Comparison of ENCODE assay signal across 22 cellular contexts in the genomic region with DNA sequence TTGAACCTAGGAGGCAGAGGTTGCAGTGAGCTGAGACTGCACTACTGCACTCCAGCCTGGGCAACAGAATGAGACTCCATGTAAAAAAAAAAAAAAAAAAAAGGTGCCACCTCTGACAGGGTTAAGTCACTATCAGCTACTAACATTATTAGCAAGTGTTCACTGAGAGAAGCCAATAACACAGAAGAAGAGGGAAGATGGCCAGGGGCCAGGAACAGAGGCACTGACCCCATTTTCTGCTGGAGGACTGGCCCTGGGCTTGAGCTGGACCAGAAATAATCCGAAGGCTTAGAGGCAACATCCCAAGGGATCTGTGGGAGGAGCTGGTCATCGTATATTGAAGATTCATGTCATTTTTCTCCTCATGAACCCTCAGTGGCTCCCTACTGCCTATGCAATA. TPM values are rescaled to one million over a fixed set of nuclear protein-coding genes. Genes with fewer than 3 reads are reported as not detected.
DNase-seq lines count a peak whose midpoint lies in the region; ATAC-seq and TF ChIP-seq lines count a peak whose summit lies in the region.
"Had no signal": no experiment of that assay in that cellular context is flagged by ENCODE, and none has a peak within 500 bp of the region (broad histone marks: within the 10 kb centered on the region; RNA-seq: fewer than 3 reads in every experiment).

No MANE protein-coding gene starts in this region.

- WGBS in right cardiac atrium = 23% methylated on average over 2 of the region's 2 CpGs
- 79 to 84% methylated on average over 2 of the region's 2 CpGs for WGBS in thyroid gland, 2 donors

- no peaks in the 10 kb centered on the region for H3K27me3 ChIP-seq in right cardiac atrium (ENCODE audit: control insufficient read depth, insufficient read depth)
- no peaks in the 10 kb centered on the region for H3K27me3 ChIP-seq in thyroid gland

- H3K9me3 ChIP-seq in right cardiac atrium (ENCODE audit: control insufficient read depth, low read length) = no peaks in the 10 kb centered on the region
- no peaks in the 10 kb centered on the region for H3K9me3 ChIP-seq in thyroid gland
- H3K9me3 ChIP-seq: A549 had no signal

- H3K27ac ChIP-seq in right cardiac atrium (ENCODE audit: low read length) (no peak overlapping the region), thyroid gland (no peak overlapping the region)
- H3K27ac ChIP-seq: 22Rv1, A549, GM23248 had no signal

- no peak for TF ChIP-seq CTCF in thyroid gland (IDR thresholded peaks at IDR 0.05)

- H3K4me3 ChIP-seq in right cardiac atrium (ENCODE audit: low read length) = no peak overlapping the region
- no peak overlapping the region for H3K4me3 ChIP-seq in thyroid gland (replicated peaks in 1 of 3)
- H3K4me3 ChIP-seq: A549, GM12878, GM23248 had no signal

- no peak for TF ChIP-seq POLR2A in thyroid gland (IDR thresholded peaks at IDR 0.05)

- H3K36me3 ChIP-seq in thyroid gland = no peaks in the 10 kb centered on the region

- intact Hi-C loops in Right ventricle myocardium inferior (cut with DNase I) (no loop called here), cardiac septum (cut with DNase I) (no loop called here), left cardiac atrium (cut with DNase I) (no loop called here), right cardiac atrium (cut with DNase I) (no loop called here), thyroid gland (cut with DNase I) (no loop called here)

- in situ Hi-C loops in ACHN (cut with HindIII; ENCODE audit: low pct_ligation_motif_present, low pct_unique_long_range_greater_than_20kb, low sequenced_read_pairs) = no loop called here

- ATAC-seq in Right ventricle myocardium inferior = peak; percentile 70
- peak; percentile 21 to 78 for ATAC-seq in left cardiac atrium
- ATAC-seq in right cardiac atrium = peak; percentile 52 to 72
- ATAC-seq: A549, GM12878 had no signal

- DNase-seq in Right ventricle myocardium inferior (ENCODE audit: missing footprints) = no peak
- DNase-seq in cardiac septum (ENCODE audit: low spot score) = no peak
- DNase-seq in cerebellar cortex (ENCODE audit: low spot score) = peak; percentile 7
- DNase-seq in left cardiac atrium = peak; percentile 50
- DNase-seq in right cardiac atrium = peak; percentile 38 to 84 (median 66)
- DNase-seq in thyroid gland = no peak
- no peak for DNase-seq in ACHN
- no peak for DNase-seq in activated CD8-positive, alpha-beta memory T cell treated with anti-CD3 and anti-CD28 coated beads, Interleukin-2, amount 50 U/mL, for 4 hours
- DNase-seq: C1 segment of cervical spinal cord; CD4-positive, alpha-beta memory T cell; COR-L47; DMS153; DND-41; GDM1; GM23248; H7; HCEC 1CT had no signal

- H3K4me1 ChIP-seq in right cardiac atrium (ENCODE audit: control insufficient read depth, insufficient read depth, low read length) (peaks cover 7% of the 10 kb centered on the region), thyroid gland (no peaks in the 10 kb centered on the region)

RNA-seq across cellular contexts. Expression of gene SLC5A1, which starts 5.0 kb away (rescaled TPM):
- total RNA-seq in Right ventricle myocardium inferior (213 TPM), cardiac septum (28.4 TPM), left cardiac atrium (10 to 100 TPM; 60.5 to 81.5 TPM), right cardiac atrium (10 to 100 TPM; 52.7 to 98.2 (median 86.3) TPM), thyroid gland (not detected)
- 49.5 TPM for polyA plus RNA-seq in right cardiac atrium
- total RNA-seq: CD4-positive, alpha-beta memory T cell; GM12878; GM23248; H1; H7 had no signal
- polyA plus RNA-seq: BJ; CD4-positive, alpha-beta memory T cell; GM23248 had no signal

Comparison
In these comparisons a context has a peak if more than half of its experiments do, and no peak if none do; other contexts are left out.
1. DNase-seq: peak in cerebellar cortex (single experiment), left cardiac atrium (single experiment) and right cardiac atrium (3 of 3); none in Right ventricle myocardium inferior (single experiment), cardiac septum (single experiment), thyroid gland (0 of 2), ACHN (single experiment) and activated CD8-positive, alpha-beta memory T cell treated with anti-CD3 and anti-CD28 coated beads, Interleukin-2, amount 50 U/mL, for 4 hours (single experiment).
2. RNA of gene SLC5A1, which starts 5.0 kb away (total RNA-seq): 213 TPM in Right ventricle myocardium inferior (single experiment), 52.7 to 98.2 TPM in right cardiac atrium, 60.5 to 81.5 TPM in left cardiac atrium and 28.4 TPM in cardiac septum (single experiment); not detected in thyroid gland; every median in the first group is over 10 times any median in the second.
3. Peak in every context shown above with its lines, with median percentiles within 50 percentile points of each other: ATAC-seq.